In the genomic region with DNA sequence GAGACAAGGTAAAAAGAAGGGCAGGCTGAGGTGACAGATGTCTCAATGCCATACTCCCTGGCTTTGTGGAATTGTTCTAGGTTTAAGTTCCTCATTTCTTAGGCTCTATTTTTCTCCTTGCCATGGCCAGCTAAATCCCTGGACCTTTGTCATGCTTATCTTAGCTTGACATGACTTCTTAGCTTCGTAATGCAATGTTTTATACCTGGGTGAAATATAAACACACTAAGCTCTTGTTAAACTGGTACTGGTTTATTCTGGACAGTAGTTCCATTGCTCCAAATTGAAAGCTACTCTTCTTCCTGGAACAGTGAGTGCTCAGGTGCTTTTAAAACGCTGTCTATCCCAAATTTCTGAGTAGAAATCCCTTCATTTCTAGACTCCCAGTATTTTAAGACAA, we compare ENCODE assay signal across 25 cellular contexts. TPM values are rescaled to one million over a fixed set of nuclear protein-coding genes. Genes with fewer than 3 reads are reported as not detected.
A peak's percentile ranks its signal among the peaks of the same experiment; 100 is the strongest.
DNase-seq lines count a peak whose midpoint lies in the region; ATAC-seq, FAIRE-seq and TF ChIP-seq lines count a peak whose summit lies in the region.
"Had no signal": no experiment of that assay in that cellular context is flagged by ENCODE, and none has a peak within 500 bp of the region (broad histone marks: within the 10 kb centered on the region; RNA-seq: fewer than 3 reads in every experiment).

No MANE protein-coding gene starts in this region.

- H4K91ac ChIP-seq in H1 (replicated peaks; ENCODE audit: insufficient read length, low read length): no peak overlapping the region

- POLR2A ChIA-PET in H1 (lab: Charles Lee; ENCODE audit: partially characterized antibody): no interaction called here

- H4K20me1 ChIP-seq in GM23338 (replicated peaks; ENCODE audit: insufficient read depth) (no peaks in the 10 kb centered on the region), H1 (replicated peaks in 1 of 2; ENCODE audit: control insufficient read depth in 1 of 2, insufficient read depth in 2 of 2, low read length in 2 of 2) (no peaks in the 10 kb centered on the region), neural progenitor cell (ENCODE audit: low read depth) (no peaks in the 10 kb centered on the region)
- H4K20me1 ChIP-seq: BLaER1 treated with 17β-estradiol and CSF1 and Interleukin-3, amounts not matched to agents 10 nM and 100 nM had no signal

- H2BK15ac ChIP-seq in H1 (ENCODE audit: low read length): no peak overlapping the region

- H3K4me2 ChIP-seq in GM23338 (peak overlapping the region; percentile 11; the same call in 1 of the 2 replicates), H1 (ENCODE audit: insufficient read depth in 1 of 2, low read depth in 2 of 2, low read length in 2 of 2) (no peak overlapping the region), neural progenitor cell (no peak overlapping the region)
- H3K4me2 ChIP-seq: A549; BLaER1 treated with 17β-estradiol and CSF1 and Interleukin-3, amounts not matched to agents 10 nM and 100 nM had no signal

- H3F3A ChIP-seq in GM23338 (replicated peaks; ENCODE audit: low read depth) (no peaks in the 10 kb centered on the region), neural progenitor cell (ENCODE audit: low read depth) (no peaks in the 10 kb centered on the region)

- H4K5ac ChIP-seq in H1 (ENCODE audit: insufficient read length, low read depth, low read length): no peak overlapping the region

- H3K36me3 Mint-ChIP-seq in GM23338 (ENCODE audit: low read depth): no peaks in the 10 kb centered on the region
- H3K36me3 Mint-ChIP-seq in neural progenitor cell: no peaks in the 10 kb centered on the region
- H3K36me3 Mint-ChIP-seq: CD14-positive monocyte; CD8-positive, alpha-beta memory T cell had no signal

- no peak for TF ChIP-seq POLR2A in H1 (IDR thresholded peaks at IDR 0.05; ENCODE audit: control extremely low read depth in 1 of 2, low read depth in 2 of 2, low read length in 2 of 2)

- CTCF ChIA-PET in H1 (lab: Charles Lee; ENCODE audit: partially characterized antibody): interaction anchor here (0.6 to 1.3 kb wide), 2 partner anchors 10 to 14 kb away, joined by 3 to 4 read pairs; no protein-coding TSS in a partner anchor

- ATAC-seq in GM23338: no peak
- no peak for ATAC-seq in foreskin keratinocyte
- no peak for ATAC-seq in GM21723 (IDR thresholded peaks at IDR 0.05; ENCODE audit: unreplicated experiment)
- no peak for ATAC-seq in GM21786 (IDR thresholded peaks at IDR 0.05; ENCODE audit: unreplicated experiment)
- ATAC-seq: A549, HCT116 had no signal

- H3K4me3 Mint-ChIP-seq in GM23338 (no peak overlapping the region), neural progenitor cell (no peak overlapping the region)
- H3K4me3 Mint-ChIP-seq: CD14-positive monocyte; CD4-positive, alpha-beta T cell; CD8-positive, alpha-beta memory T cell had no signal

- TF ChIP-seq CTCF in GM23338 (conservative IDR thresholded peaks at IDR 0.05; ENCODE audit: low read depth in 2 of 2) (no peak), H1 (IDR thresholded peaks at IDR 0.05; ENCODE audit: control extremely low read depth in 1 of 3, insufficient read depth in 1 of 3, low read depth in 1 of 3, low read length in 3 of 3) (no peak), neural progenitor cell (IDR thresholded peaks at IDR 0.05) (no peak), foreskin keratinocyte (conservative IDR thresholded peaks at IDR 0.05) (no peak)

- H2AK5ac ChIP-seq in H1 (ENCODE audit: low read depth, low read length): no peak overlapping the region

- peaks cover 11% of the 10 kb centered on the region for H3K4me1 Mint-ChIP-seq in GM23338
- peaks cover 12% of the 10 kb centered on the region for H3K4me1 Mint-ChIP-seq in neural progenitor cell
- H3K4me1 Mint-ChIP-seq: CD14-positive monocyte; CD8-positive, alpha-beta memory T cell had no signal

- no peak for FAIRE-seq in H1 (lab: Jason Lieb, UNC)
- FAIRE-seq: A549, GM12891, GM18507 had no signal

- H3K9me2 ChIP-seq in GM23338 (ENCODE audit: insufficient read depth): no peaks in the 10 kb centered on the region

- no peaks in the 10 kb centered on the region for H3K36me3 ChIP-seq in GM23338 (ENCODE audit: insufficient read depth)
- no peaks in the 10 kb centered on the region for H3K36me3 ChIP-seq in H1 (ENCODE audit: control insufficient read depth in 2 of 4, insufficient read depth in 4 of 4, low read length in 3 of 4)
- H3K36me3 ChIP-seq in neural progenitor cell: no peaks in the 10 kb centered on the region
- H3K36me3 ChIP-seq: BE2C; BLaER1 treated with 17β-estradiol and CSF1 and Interleukin-3, amounts not matched to agents 10 nM and 100 nM had no signal

- no peak overlapping the region for H2BK20ac ChIP-seq in H1 (ENCODE audit: low read length)

- H3K4me1 ChIP-seq in GM23338 (ENCODE audit: insufficient read depth): no peaks in the 10 kb centered on the region
- peaks cover 0 to 6% (median 2%) of the 10 kb centered on the region in 4 experiments; a peak in 2 of 7 replicates for H3K4me1 ChIP-seq in H1 (replicated peaks in 1 of 4; ENCODE audit: control insufficient read depth in 3 of 4, insufficient read depth in 4 of 4, low read length in 3 of 4)
- H3K4me1 ChIP-seq in neural progenitor cell: no peaks in the 10 kb centered on the region
- H3K4me1 ChIP-seq in foreskin keratinocyte: no peaks in the 10 kb centered on the region
- H3K4me1 ChIP-seq: A549; BE2C; BLaER1 treated with 17β-estradiol and CSF1 and Interleukin-3, amounts not matched to agents 10 nM and 100 nM had no signal

- no peak overlapping the region for H3K4ac ChIP-seq in H1 (replicated peaks; ENCODE audit: insufficient read length, low read depth, low read length)

- H3K14ac ChIP-seq in H1 (ENCODE audit: insufficient read length): no peak overlapping the region

- H2BK12ac ChIP-seq in H1 (ENCODE audit: low read depth, low read length): no peak overlapping the region

- TF ChIP-seq RAD21 in H1 (IDR thresholded peaks at IDR 0.05 in 1 of 2, conservative IDR thresholded peaks at IDR 0.05 in 1 of 2; ENCODE audit: low read depth in 2 of 2, low read length in 2 of 2): no peak

- no peak overlapping the region for H3K18ac ChIP-seq in H1 (ENCODE audit: extremely low read depth, low read length)

- DNase-seq in GM23338 (ENCODE audit: low spot score): no peak
- peak; percentile 4 for DNase-seq in OCI-M1 (lab: John Stamatoyannopoulos, UW)
- DNase-seq in H1 (ENCODE audit: low read depth in 1 of 2, low spot score in 2 of 2): no peak
- DNase-seq in neural progenitor cell (ENCODE audit: low spot score): no peak
- DNase-seq in foreskin keratinocyte: no peak
- no peak for DNase-seq in activated CD4-positive, CD25-positive, alpha-beta regulatory T cell (lab: John Stamatoyannopoulos, UW)
- DNase-seq: 8988T; ACHN; AML-193; BE2C; CD4-positive, alpha-beta T cell; CD8-positive, alpha-beta memory T cell; DMS53; DMS79 treated with DMSO at 0.1 percent for 48 hours; GF-D8; GOT3; H7 had no signal

- H3K27me3 Mint-ChIP-seq in GM23338 (ENCODE audit: insufficient read depth, low read depth, poor library complexity) (peaks cover 2% of the 10 kb centered on the region), neural progenitor cell (ENCODE audit: insufficient read depth, low read depth) (peaks cover 2% of the 10 kb centered on the region)

- H3K9me3 Mint-ChIP-seq in GM23338 (no peaks in the 10 kb centered on the region; the same call in 1 of the 3 replicates), neural progenitor cell (no peaks in the 10 kb centered on the region)
- H3K9me3 Mint-ChIP-seq: CD4-positive, alpha-beta T cell; CD8-positive, alpha-beta memory T cell had no signal

- H3K79me2 ChIP-seq in GM23338 (replicated peaks; ENCODE audit: insufficient read depth): no peaks in the 10 kb centered on the region
- H3K79me2 ChIP-seq in H1 (ENCODE audit: control insufficient read depth in 1 of 2, insufficient read depth in 2 of 2, low read length in 2 of 2): no peaks in the 10 kb centered on the region
- H3K79me2 ChIP-seq in neural progenitor cell (ENCODE audit: low read depth): no peaks in the 10 kb centered on the region

- H3K23ac ChIP-seq in H1 (ENCODE audit: insufficient read length): no peak overlapping the region

- no peak for TF ChIP-seq EP300 in H1 (IDR thresholded peaks at IDR 0.05; ENCODE audit: borderline replicate concordance in 1 of 2, low read depth in 2 of 2, low read length in 2 of 2)

- no peak overlapping the region for H2BK5ac ChIP-seq in H1 (ENCODE audit: low read depth, low read length)

- H2AFZ ChIP-seq in GM23338: peak overlapping the region; percentile 53; the same call in 1 of the 2 replicates
- peak overlapping the region; percentile 63; the same call in 1 of the 2 replicates for H2AFZ ChIP-seq in H1 (ENCODE audit: low read length)
- H2AFZ ChIP-seq in neural progenitor cell (replicated peaks): peak overlapping the region; percentile 38

- H3K9me3 ChIP-seq in H1 (ENCODE audit: insufficient read depth in 2 of 2, low read depth in 1 of 2, low read length in 1 of 2) (no peaks in the 10 kb centered on the region), neural progenitor cell (ENCODE audit: low read depth) (no peaks in the 10 kb centered on the region)
- H3K9me3 ChIP-seq: A549, BE2C had no signal

- no peak overlapping the region for H3K9ac ChIP-seq in H1 (replicated peaks in 1 of 4; ENCODE audit: extremely low read depth in 1 of 4, low read depth in 3 of 4, low read length in 3 of 4)
- no peak overlapping the region for H3K9ac ChIP-seq in neural progenitor cell
- H3K9ac ChIP-seq: BLaER1 treated with 17β-estradiol and CSF1 and Interleukin-3, amounts not matched to agents 10 nM and 100 nM had no signal

- no peak overlapping the region for H4K8ac ChIP-seq in H1 (ENCODE audit: extremely low read depth, insufficient read depth, low read length)

- no peaks in the 10 kb centered on the region for H3K23me2 ChIP-seq in H1 (ENCODE audit: low read depth, low read length)

- H3K56ac ChIP-seq in H1 (replicated peaks; ENCODE audit: insufficient read length, low read depth, low read length): no peak overlapping the region

- 51% methylated on average over 2 of the region's 2 CpGs; no CpG with 5 or more reads in 1 of the 2 experiments for WGBS in H1 (ENCODE audit: extremely low coverage in 1 of 2, insufficient coverage in 1 of 2, insufficient read length in 1 of 2, insufficient replicate concordance in 2 of 2, low coverage in 1 of 2, low lambda C conversion rate in 2 of 2, missing lambda C conversion rate in 1 of 2), 2 experiments

- no peaks in the 10 kb centered on the region for H3K27me3 ChIP-seq in GM23338 (ENCODE audit: insufficient read depth)
- H3K27me3 ChIP-seq in H1 (replicated peaks in 1 of 4; ENCODE audit: control insufficient read depth in 3 of 4, extremely low read depth in 1 of 4, insufficient read depth in 3 of 4, low read length in 3 of 4): no peaks in the 10 kb centered on the region
- no peaks in the 10 kb centered on the region for H3K27me3 ChIP-seq in neural progenitor cell
- no peaks in the 10 kb centered on the region for H3K27me3 ChIP-seq in foreskin keratinocyte
- H3K27me3 ChIP-seq: BE2C; BLaER1 treated with 17β-estradiol and CSF1 and Interleukin-3, amounts not matched to agents 10 nM and 100 nM had no signal

- no peaks in the 10 kb centered on the region for H3K79me1 ChIP-seq in H1 (ENCODE audit: low read depth, low read length)

- no peak overlapping the region for H2BK120ac ChIP-seq in H1 (replicated peaks; ENCODE audit: low read depth, low read length)

- H3K27ac Mint-ChIP-seq in GM23338: no peak overlapping the region
- no peak overlapping the region for H3K27ac Mint-ChIP-seq in neural progenitor cell
- H3K27ac Mint-ChIP-seq: CD14-positive monocyte; CD4-positive, alpha-beta T cell; CD8-positive, alpha-beta memory T cell had no signal

- H3K27ac ChIP-seq in GM23338 (ENCODE audit: low read depth): no peak overlapping the region
- no peak overlapping the region for H3K27ac ChIP-seq in H1 (ENCODE audit: low read depth, low read length)
- no peak overlapping the region for H3K27ac ChIP-seq in neural progenitor cell
- no peak overlapping the region for H3K27ac ChIP-seq in foreskin keratinocyte
- H3K27ac ChIP-seq: A549; BLaER1 treated with 17β-estradiol and CSF1 and Interleukin-3, amounts not matched to agents 10 nM and 100 nM had no signal

- H3K4me3 ChIP-seq in GM23338 (no peak overlapping the region), H1 (ENCODE audit: extremely low read depth in 1 of 4, insufficient read depth in 2 of 4, low read depth in 3 of 4, low read length in 4 of 4) (no peak overlapping the region), neural progenitor cell (no peak overlapping the region)
- H3K4me3 ChIP-seq: A549; BLaER1 treated with 17β-estradiol and CSF1 and Interleukin-3, amounts not matched to agents 10 nM and 100 nM had no signal

RNA-seq across cellular contexts. Expression of a gene that starts 17.4 kb away (rescaled TPM):
- 68.7 and 72.6 TPM in 2 replicates for total RNA-seq in GM23338 (2014; rRNA removed; shearing (Covaris generic))
- 22.1 and 22.3 TPM in 2 replicates for polyA plus RNA-seq in GM23338 (2016; fragmentation: Nextera tagmentation; extraction: Ambion mirVana)
- total RNA-seq in H1 (2021; fragmentation: NEBNext Ultra II Directional; extraction: Animal tissue kit (Norgen Biotek cat#: 25700)): 77.3 and 78.2 TPM in 2 replicates
- 3.5 and 7.8 TPM in 2 replicates for polyA plus RNA-seq in H1 (2011; rRNA removed)
- 9.4 TPM for polyA plus RNA-seq in H1 (2011; cell fraction: cytosol; rRNA removed)
- polyA plus RNA-seq in H1 (2011; cell fraction: nucleus; rRNA removed): 8.4 TPM
- 11.4 to 33.3 TPM (median 17.4 TPM) in 4 replicates for polyA plus RNA-seq in H1 (2012, experiment 1 of 2)
- polyA plus RNA-seq in H1 (2012, experiment 2 of 2): 1.00 TPM
- polyA plus RNA-seq in H1 (2013, experiment 1 of 2): 30.3 TPM
- polyA plus RNA-seq in H1 (2013, experiment 2 of 2): 30.0 TPM
- 44.3 and 68.3 TPM in 2 replicates for polyA minus RNA-seq in H1 (2011; rRNA and poly(A)+ RNA removed)
- polyA minus RNA-seq in H1 (2011; cell fraction: cytosol; rRNA and poly(A)+ RNA removed): 25.5 TPM
- polyA minus RNA-seq in H1 (2011; cell fraction: nucleus; rRNA and poly(A)+ RNA removed): 146 TPM
- 131 and 202 TPM in 2 replicates for total RNA-seq in neural progenitor cell (ENCODE audit: low replicate concordance)
- total RNA-seq in foreskin keratinocyte: 76.4 and 80.7 TPM in 2 replicates
- 11.6 and 13.4 TPM in 2 replicates for polyA plus RNA-seq in foreskin keratinocyte
